Comparison of ENCODE assay signal across 17 cellular contexts in genomic region chr20:10308652-10309051, GRCh38.
A peak's percentile ranks its signal among the peaks of the same experiment; 100 is the strongest.
DNase-seq lines count a peak whose midpoint lies in the region; FAIRE-seq and TF ChIP-seq lines count a peak whose summit lies in the region.
"Had no signal": no experiment of that assay in that cellular context is flagged by ENCODE, and none has a peak within 500 bp of the region (broad histone marks: within the 10 kb centered on the region; RNA-seq: fewer than 3 reads in every experiment).

No MANE protein-coding gene starts in this region.

- FAIRE-seq in HTR-8/SVneo (lab: Jason Lieb, UNC) (peak; percentile 88), endothelial cell of umbilical vein (lab: Jason Lieb, UNC) (no peak)
- FAIRE-seq: GM19239 had no signal

- no peaks in the 10 kb centered on the region for H3K27me3 ChIP-seq in SJSA1 (replicated peaks)
- H3K27me3 ChIP-seq in endothelial cell of umbilical vein (ENCODE audit: control insufficient read depth in 2 of 2, insufficient read depth in 2 of 2, low read length in 2 of 2): no peaks in the 10 kb centered on the region
- H3K27me3 ChIP-seq in skeletal muscle satellite cell (ENCODE audit: control insufficient read depth, insufficient read depth, low read length): no peaks in the 10 kb centered on the region

- H3K4me2 ChIP-seq in endothelial cell of umbilical vein (ENCODE audit: insufficient read depth, low read length) (no peak overlapping the region), skeletal muscle satellite cell (ENCODE audit: low read length) (peak overlapping the region; percentile 37)

- no peak overlapping the region for H2AFZ ChIP-seq in endothelial cell of umbilical vein (ENCODE audit: low read depth, low read length)

- TF ChIP-seq CTCF in endothelial cell of umbilical vein (IDR thresholded peaks at IDR 0.05; ENCODE audit: extremely low read depth in 1 of 2, insufficient read depth in 1 of 2, low read depth in 1 of 2, low read length in 2 of 2) (no peak), glutamatergic neuron (IDR thresholded peaks at IDR 0.05; ENCODE audit: partially characterized antibody, unreplicated experiment) (no peak)

- H3K9me1 ChIP-seq in endothelial cell of umbilical vein (replicated peaks; ENCODE audit: control insufficient read depth, extremely low read depth, insufficient read depth, low read length): no peaks in the 10 kb centered on the region

- DNase-seq in HTR-8/SVneo (ENCODE audit: insufficient read length, low spot score): no peak
- no peak for DNase-seq in SJSA1 (ENCODE audit: low read depth in 1 of 2, low spot score in 2 of 2)
- no peak for DNase-seq in endothelial cell of umbilical vein (ENCODE audit: low read depth, low spot score)
- DNase-seq in glutamatergic neuron: no peak
- DNase-seq in RKO (ENCODE audit: low spot score): no peak
- DNase-seq in NCI-H187 treated with DMSO at 0.1 percent for 48 hours (lab: John Stamatoyannopoulos, UW): no peak
- DNase-seq in activated naive CD4-positive, alpha-beta T cell treated with anti-CD3 and anti-CD28 coated beads, Interleukin-2, amount 10 ng/mL, durations not matched to agents 7 days and 5 days: no peak
- DNase-seq: CD4-positive, alpha-beta memory T cell; DMS53; Karpas-422; MM.1S; NCI-H1092 treated with DMSO at 0.1 percent for 48 hours; NCI-H69; NK-92 treated with Interleukin-12 subunit alpha and Interleukin-12 subunit beta, amount 100 ng/mL, for 24 hours; T-cell had no signal

- peak overlapping the region; percentile 56 for H3K27ac ChIP-seq in SJSA1
- H3K27ac ChIP-seq in endothelial cell of umbilical vein (ENCODE audit: insufficient read depth, low read depth, low read length): peak overlapping the region; percentile 61

- H3K4me3 Mint-ChIP-seq in glutamatergic neuron (ENCODE audit: unreplicated experiment): no peak overlapping the region
- no peak overlapping the region for H3K4me3 Mint-ChIP-seq in activated naive CD4-positive, alpha-beta T cell treated with anti-CD3 and anti-CD28 coated beads, Interleukin-2, amount 10 ng/mL, durations not matched to agents 7 days and 5 days
- H3K4me3 Mint-ChIP-seq: T-cell had no signal

- H3K27me3 Mint-ChIP-seq in glutamatergic neuron (ENCODE audit: unreplicated experiment): no peaks in the 10 kb centered on the region
- peaks cover 6% of the 10 kb centered on the region for H3K27me3 Mint-ChIP-seq in activated naive CD4-positive, alpha-beta T cell treated with anti-CD3 and anti-CD28 coated beads, Interleukin-2, amount 10 ng/mL, durations not matched to agents 7 days and 5 days

- dilution Hi-C loops in endothelial cell of umbilical vein (cut with MboI; ENCODE audit: extremely low pct_ligation_motif_present, low sequenced_read_pairs): no loop called here

- H3K27ac Mint-ChIP-seq in glutamatergic neuron (ENCODE audit: unreplicated experiment): no peak overlapping the region
- no peak overlapping the region for H3K27ac Mint-ChIP-seq in activated naive CD4-positive, alpha-beta T cell treated with anti-CD3 and anti-CD28 coated beads, Interleukin-2, amount 10 ng/mL, durations not matched to agents 7 days and 5 days
- H3K27ac Mint-ChIP-seq: T-cell had no signal

- H3K36me3 Mint-ChIP-seq in glutamatergic neuron (ENCODE audit: unreplicated experiment): peaks cover 17% of the 10 kb centered on the region
- no peaks in the 10 kb centered on the region for H3K36me3 Mint-ChIP-seq in activated naive CD4-positive, alpha-beta T cell treated with anti-CD3 and anti-CD28 coated beads, Interleukin-2, amount 10 ng/mL, durations not matched to agents 7 days and 5 days
- H3K36me3 Mint-ChIP-seq: CD4-positive, alpha-beta memory T cell; T-cell had no signal

- no peaks in the 10 kb centered on the region; the same call in 1 of the 2 replicates for H3K36me3 ChIP-seq in SJSA1
- H3K36me3 ChIP-seq in endothelial cell of umbilical vein (ENCODE audit: control insufficient read depth in 2 of 2, extremely low read depth in 1 of 2, insufficient read depth in 2 of 2, low read length in 2 of 2): no peaks in the 10 kb centered on the region
- H3K36me3 ChIP-seq in skeletal muscle satellite cell (ENCODE audit: insufficient read depth, low read length): no peaks in the 10 kb centered on the region

- no peaks in the 10 kb centered on the region for H3K4me1 Mint-ChIP-seq in glutamatergic neuron (ENCODE audit: low read depth, unreplicated experiment)
- peaks cover 2% of the 10 kb centered on the region for H3K4me1 Mint-ChIP-seq in activated naive CD4-positive, alpha-beta T cell treated with anti-CD3 and anti-CD28 coated beads, Interleukin-2, amount 10 ng/mL, durations not matched to agents 7 days and 5 days

- POLR2A ChIA-PET in endothelial cell of umbilical vein (lab: Charles Lee): no interaction called here

- intact Hi-C loops in endothelial cell of umbilical vein (cut with micrococcal nuclease): loop anchor here (5.0 kb wide), 2 partner anchors 234 to 364 kb away; partner anchors contain the start of gene JAG1

- peaks cover 69% of the 10 kb centered on the region for H3K4me1 ChIP-seq in SJSA1 (replicated peaks)
- H3K4me1 ChIP-seq in endothelial cell of umbilical vein (ENCODE audit: control insufficient read depth, extremely low read depth, insufficient read depth, low read length): peaks cover 38% of the 10 kb centered on the region
- peaks cover 82% of the 10 kb centered on the region for H3K4me1 ChIP-seq in skeletal muscle satellite cell (ENCODE audit: control insufficient read depth, insufficient read depth, low read length)

- CTCF ChIA-PET in endothelial cell of umbilical vein (lab: Charles Lee): no interaction called here
- CTCF ChIA-PET in activated naive CD4-positive, alpha-beta T cell treated with anti-CD3 and anti-CD28 coated beads, Interleukin-2, amount 10 ng/mL, durations not matched to agents 7 days and 5 days (lab: Charles Lee): no interaction called here

- H3K9ac ChIP-seq in endothelial cell of umbilical vein (replicated peaks; ENCODE audit: extremely low read depth, insufficient read depth, low read length): peak overlapping the region; percentile 53
- peak overlapping the region; percentile 67 for H3K9ac ChIP-seq in skeletal muscle satellite cell (ENCODE audit: low read depth, low read length)

- H3K4me3 ChIP-seq in SJSA1: no peak overlapping the region
- H3K4me3 ChIP-seq in endothelial cell of umbilical vein (replicated peaks in 1 of 3; ENCODE audit: insufficient read depth in 1 of 3, low read depth in 1 of 3, low read length in 3 of 3): no peak overlapping the region
- H3K4me3 ChIP-seq in skeletal muscle satellite cell (ENCODE audit: low read length): peak overlapping the region; percentile 32

- H3K9me3 Mint-ChIP-seq in glutamatergic neuron (ENCODE audit: unreplicated experiment): no peaks in the 10 kb centered on the region
- H3K9me3 Mint-ChIP-seq in activated naive CD4-positive, alpha-beta T cell treated with anti-CD3 and anti-CD28 coated beads, Interleukin-2, amount 10 ng/mL, durations not matched to agents 7 days and 5 days: no peaks in the 10 kb centered on the region
- H3K9me3 Mint-ChIP-seq: CD4-positive, alpha-beta memory T cell; T-cell had no signal

- H3K79me2 ChIP-seq in endothelial cell of umbilical vein (ENCODE audit: control insufficient read depth, insufficient read depth, low read length): no peaks in the 10 kb centered on the region

- no peaks in the 10 kb centered on the region for H4K20me1 ChIP-seq in endothelial cell of umbilical vein (replicated peaks; ENCODE audit: control insufficient read depth, extremely low read depth, insufficient read depth, low read length)

- no peak for TF ChIP-seq POLR2A in endothelial cell of umbilical vein (IDR thresholded peaks at IDR 0.05; ENCODE audit: low read depth, low read length)

- BruUV-seq in endothelial cell of umbilical vein (replicated peaks; lab: Mats Ljungman, UMichigan): no TSS peak

- no peaks in the 10 kb centered on the region for H3K9me3 ChIP-seq in SJSA1 (replicated peaks)
- H3K9me3 ChIP-seq in endothelial cell of umbilical vein (replicated peaks; ENCODE audit: control insufficient read depth, insufficient read depth, low read length): no peaks in the 10 kb centered on the region
- no peaks in the 10 kb centered on the region for H3K9me3 ChIP-seq in skeletal muscle satellite cell (replicated peaks; ENCODE audit: low read length)

TF ChIP-seq in endothelial cell of umbilical vein, 7 proteins besides CTCF, POLR2A, EP300 and RAD21:
- no peak for TF ChIP-seq MYC (IDR thresholded peaks at IDR 0.05; ENCODE audit: low read depth, low read length)
- no peak for TF ChIP-seq GATA2 (IDR thresholded peaks at IDR 0.05; ENCODE audit: insufficient read depth, insufficient read length, low read depth, low read length)
- TF ChIP-seq EZH2 (IDR thresholded peaks at IDR 0.05; ENCODE audit: borderline replicate concordance, low read depth, low read length, severe bottlenecking): no peak
- no peak for TF ChIP-seq POLR2AphosphoS5 (IDR thresholded peaks at IDR 0.05; ENCODE audit: insufficient read depth, low read depth, low read length)
- TF ChIP-seq MAX (IDR thresholded peaks at IDR 0.05; ENCODE audit: insufficient read depth, insufficient read length): no peak
- no peak for TF ChIP-seq JUN (IDR thresholded peaks at IDR 0.05; ENCODE audit: borderline replicate concordance, insufficient read depth, insufficient read length, low read depth)
- TF ChIP-seq FOS (IDR thresholded peaks at IDR 0.05; ENCODE audit: borderline replicate concordance, insufficient read depth, low read length): no peak
